ENCODE assay signal across 8 cellular contexts in genomic region chr20:19583532-19584175, GRCh38.
DNase-seq lines count a peak whose midpoint lies in the region; ATAC-seq, FAIRE-seq and TF ChIP-seq lines count a peak whose summit lies in the region.

No MANE protein-coding gene starts in this region.

- no peak overlapping the region for H3K4me2 ChIP-seq in PC-9

- DNase-seq in NCI-H2227 (lab: John Stamatoyannopoulos, UW; ENCODE audit: unreplicated experiment), result peak; percentile 26
- DNase-seq in NCI-H2227 treated with DMSO at 0.1 percent for 48 hours (lab: John Stamatoyannopoulos, UW), result no peak
- DNase-seq in HuH-7 (ENCODE audit: low spot score), result peak; percentile 88
- peak in 1 of 2 experiments; percentile 31 for DNase-seq in PC-9
- DNase-seq in breast epithelium (ENCODE audit: low spot score in 2 of 2), result peak; percentile 37 to 81
- DNase-seq in kidney, result peak; percentile 84
- DNase-seq in stimulated activated CD4-positive, alpha-beta T cell treated with anti-CD3 and anti-CD28 coated beads, Interleukin-1b, Interleukin-23, amount 100 ng/mL, for 48 hours, result peak; percentile 58

- H3K4me3 ChIP-seq in PC-9 (no peak overlapping the region), breast epithelium (no peak overlapping the region), kidney (ENCODE audit: low read length in 2 of 2) (no peak overlapping the region)

- no peaks in the 10 kb centered on the region for H3K79me2 ChIP-seq in PC-9 (ENCODE audit: low read depth)

- H2AFZ ChIP-seq in PC-9, result no peak overlapping the region

- FAIRE-seq in kidney (lab: Jason Lieb, UNC), result no peak

- no peak for ATAC-seq in GM21723 (IDR thresholded peaks at IDR 0.05; ENCODE audit: unreplicated experiment)

- POLR2A ChIA-PET in PC-9 (lab: Charles Lee; ENCODE audit: unreplicated experiment), result no interaction called here

- H3F3A ChIP-seq in PC-9 (ENCODE audit: insufficient read depth, low read depth), result no peaks in the 10 kb centered on the region

- no peak overlapping the region for H3K9ac ChIP-seq in kidney (ENCODE audit: low read length in 2 of 2)

- H3K4me1 ChIP-seq in PC-9 (replicated peaks; ENCODE audit: insufficient read depth) (no peaks in the 10 kb centered on the region), breast epithelium (no peaks in the 10 kb centered on the region), kidney (ENCODE audit: control insufficient read depth in 1 of 2, insufficient read depth in 1 of 2, low read depth in 1 of 2, low read length in 2 of 2) (no peaks in the 10 kb centered on the region)

- no peak for TF ChIP-seq POLR2A in breast epithelium (IDR thresholded peaks at IDR 0.05)

- H3K9me3 ChIP-seq in PC-9 (ENCODE audit: insufficient read depth, low read depth), result no peaks in the 10 kb centered on the region
- H3K9me3 ChIP-seq in breast epithelium, result no peaks in the 10 kb centered on the region
- H3K9me3 ChIP-seq in kidney (ENCODE audit: control insufficient read depth in 1 of 2, low read length in 2 of 2), result no peaks in the 10 kb centered on the region

- H3K27ac ChIP-seq in PC-9, result no peak overlapping the region
- H3K27ac ChIP-seq in breast epithelium, result no peak overlapping the region
- no peak overlapping the region for H3K27ac ChIP-seq in kidney (ENCODE audit: low read depth in 2 of 2, low read length in 2 of 2)

- CTCF ChIA-PET in PC-9 (lab: Charles Lee), result no interaction called here

- no TSS peak for BruUV-seq in PC-9 (replicated peaks; lab: Mats Ljungman, UMichigan)

- TF ChIP-seq CTCF in PC-9 (conservative IDR thresholded peaks at IDR 0.05) (peak; percentile 63), breast epithelium (IDR thresholded peaks at IDR 0.05) (peak in 2 of 3 donors; percentile 82 to 86), kidney (IDR thresholded peaks at IDR 0.05; ENCODE audit: borderline replicate concordance, extremely low read depth, insufficient read depth) (peak; percentile 75)

- peaks cover 97% of the 10 kb centered on the region for H3K27me3 ChIP-seq in PC-9 (ENCODE audit: insufficient read depth, low read depth)
- H3K27me3 ChIP-seq in breast epithelium, result no peaks in the 10 kb centered on the region

- H3K9me2 ChIP-seq in PC-9 (ENCODE audit: insufficient read depth), result no peaks in the 10 kb centered on the region

- H3K36me3 ChIP-seq in PC-9 (ENCODE audit: low read depth), result no peaks in the 10 kb centered on the region
- no peaks in the 10 kb centered on the region for H3K36me3 ChIP-seq in breast epithelium
- H3K36me3 ChIP-seq in kidney (ENCODE audit: control insufficient read depth in 1 of 2, insufficient read depth in 2 of 2, low read length in 2 of 2), result no peaks in the 10 kb centered on the region

- H4K20me1 ChIP-seq in PC-9 (ENCODE audit: insufficient read depth), result 0 out of 2 replicates have a peak, but pooled peaks cover 3% of the 10 kb centered on the region

- intact Hi-C loops in PC-9 (cut with micrococcal nuclease; ENCODE audit: unreplicated experiment) (no loop called here), breast epithelium (cut with DNase I; ENCODE audit: low total_unique reads) (no loop called here), kidney (cut with DNase I) (loop anchor here (10.0 kb wide), 1 partner anchor 369 kb away; the partner anchor contains the start of gene SLC24A3)
